ENCODE assay signal across 11 cellular contexts in the genomic region with DNA sequence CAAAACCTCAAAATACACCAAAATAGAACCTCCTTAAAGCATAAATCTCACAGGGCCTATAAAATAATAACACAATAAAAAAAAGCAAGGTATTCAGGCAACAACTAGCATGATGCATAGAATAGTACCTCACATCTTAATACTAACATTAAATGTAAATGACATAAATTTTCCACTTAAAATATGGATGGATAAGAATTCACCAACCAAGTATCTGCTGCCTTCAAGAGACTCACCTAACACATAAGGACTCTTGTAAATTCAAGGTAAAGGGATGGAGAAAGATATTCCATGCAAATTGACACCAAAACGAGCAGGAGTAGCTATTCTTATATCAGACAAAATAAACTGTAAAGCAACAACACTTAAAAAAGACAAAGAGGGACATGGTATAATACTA.
"Had no signal": no experiment of that assay in that cellular context is flagged by ENCODE, and none has a peak within 500 bp of the region (broad histone marks: within the 10 kb centered on the region; RNA-seq: fewer than 3 reads in every experiment).

No MANE protein-coding gene starts in this region.

- H2AFZ ChIP-seq: GM23248, GM23338 had no signal

- H3K9ac ChIP-seq: GM23248 had no signal

- DNase-seq: GM23248, GOT3, H7, H9, HCEC 1CT, HFFc6 had no signal

- H3K4me2 ChIP-seq: GM23338 had no signal

- ATAC-seq: GM23338, HCT116 had no signal

- H3K36me3 ChIP-seq: HAP-1 had no signal

- H3K4me3 ChIP-seq: GM23248, GM23338, HAP-1 had no signal

- H3K4me1 ChIP-seq: HAP-1 had no signal

- H3K27ac ChIP-seq: GM23248 had no signal

- FAIRE-seq: H1, H54 had no signal
